In the genomic region with DNA sequence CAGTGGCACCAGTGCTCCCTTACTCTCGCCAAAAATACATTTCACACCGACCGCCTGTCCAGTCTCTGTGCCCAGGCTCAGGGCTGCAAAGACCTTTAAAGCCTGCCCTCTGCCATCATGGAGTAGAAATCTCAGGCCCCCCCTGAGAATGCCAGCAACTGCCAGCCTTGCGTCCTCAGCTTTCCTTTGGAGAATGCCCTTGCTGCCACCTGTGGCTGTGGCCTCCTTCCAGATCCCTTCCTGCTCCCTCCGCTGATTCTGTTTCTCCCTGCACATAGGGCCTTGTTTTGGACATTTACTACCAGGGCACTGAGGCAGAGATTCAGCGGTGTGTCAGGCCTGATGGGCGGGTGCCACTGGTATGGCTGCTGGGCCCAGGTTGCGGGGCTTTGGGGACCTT, we compare ENCODE assay signal across 14 cellular contexts. TPM values are rescaled to one million over a fixed set of nuclear protein-coding genes. Genes with fewer than 3 reads are reported as not detected.
DNase-seq lines count a peak whose midpoint lies in the region; ATAC-seq and TF ChIP-seq lines count a peak whose summit lies in the region.
"Had no signal": no experiment of that assay in that cellular context is flagged by ENCODE, and none has a peak within 500 bp of the region (broad histone marks: within the 10 kb centered on the region; RNA-seq: fewer than 3 reads in every experiment).

No MANE protein-coding gene starts in this region.

- no peaks in the 10 kb centered on the region for H3F3A ChIP-seq in neural progenitor cell (ENCODE audit: low read depth)

- H3K27ac Mint-ChIP-seq in neural progenitor cell = no peak overlapping the region
- H3K27ac Mint-ChIP-seq in naive thymus-derived CD4-positive, alpha-beta T cell = no peak overlapping the region
- H3K27ac Mint-ChIP-seq: CD4-positive, CD25-positive, alpha-beta regulatory T cell had no signal

- no peak for TF ChIP-seq POLR2A in gastrocnemius medialis (IDR thresholded peaks at IDR 0.05)

- no peaks in the 10 kb centered on the region for H3K36me3 Mint-ChIP-seq in neural progenitor cell
- H3K36me3 Mint-ChIP-seq in naive thymus-derived CD4-positive, alpha-beta T cell = peaks cover 0 to 12% (median 0%) of the 10 kb centered on the region in 5 donors

- CTCF ChIA-PET in HEK293 (lab: Yijun Ruan, JAX) = interaction anchor here (0.6 kb wide), 1 partner anchor 87 kb away, joined by 3 read pairs; no protein-coding TSS in a partner anchor
- CTCF ChIA-PET in naive thymus-derived CD4-positive, alpha-beta T cell (lab: Charles Lee) = no interaction called here

- no peaks in the 10 kb centered on the region for H3K36me3 ChIP-seq in H7 (replicated peaks; ENCODE audit: control insufficient read depth, insufficient read depth, low read length)
- peaks cover 0 to 11% of the 10 kb centered on the region in 2 experiments; a peak in 2 of 3 replicates for H3K36me3 ChIP-seq in HEK293 (ENCODE audit: control insufficient read depth in 2 of 2, insufficient read depth in 1 of 2, low read length in 2 of 2)
- no peaks in the 10 kb centered on the region for H3K36me3 ChIP-seq in neural progenitor cell
- peaks cover 0 to 21% of the 10 kb centered on the region in 2 donors for H3K36me3 ChIP-seq in gastrocnemius medialis
- H3K36me3 ChIP-seq in naive thymus-derived CD4-positive, alpha-beta T cell (ENCODE audit: control insufficient read depth in 2 of 3, insufficient read depth in 3 of 3, low read length in 3 of 3) = peaks cover 0 to 50% (median 0%) of the 10 kb centered on the region in 3 experiments

- H3K4me3 ChIP-seq in H7 (ENCODE audit: insufficient read depth, low read depth, low read length) (no peak overlapping the region), HEK293 (ENCODE audit: low read depth, low read length) (no peak overlapping the region), neural progenitor cell (no peak overlapping the region), gastrocnemius medialis (no peak overlapping the region)
- no peak overlapping the region for H3K4me3 ChIP-seq in naive thymus-derived CD4-positive, alpha-beta T cell (ENCODE audit: low read length)
- H3K4me3 ChIP-seq: GM23338 had no signal

- DNase-seq in H7 = peak; percentile 32
- no peak for DNase-seq in neural progenitor cell (ENCODE audit: low spot score)
- DNase-seq in gastrocnemius medialis = peak in 1 of 2 donors; percentile 48
- DNase-seq in HUDEP-2 (lab: John Stamatoyannopoulos, UW; ENCODE audit: unreplicated experiment in 76 of 76) = no peak
- no peak for DNase-seq in naive thymus-derived CD4-positive, alpha-beta T cell
- DNase-seq: ACHN; BE2C; C1 segment of cervical spinal cord; CD4-positive, CD25-positive, alpha-beta regulatory T cell; CD8-positive, alpha-beta memory T cell; COR-L47 had no signal

- no peak overlapping the region for H3K27ac ChIP-seq in HEK293 (ENCODE audit: extremely low read depth, low read depth, low read length)
- no peak overlapping the region for H3K27ac ChIP-seq in neural progenitor cell
- H3K27ac ChIP-seq in gastrocnemius medialis = peak overlapping the region; percentile 46 to 67 (median 54)
- no peak overlapping the region for H3K27ac ChIP-seq in naive thymus-derived CD4-positive, alpha-beta T cell (ENCODE audit: low read depth, low read length)

- no peaks in the 10 kb centered on the region for H3K79me2 ChIP-seq in neural progenitor cell (ENCODE audit: low read depth)

- no peak overlapping the region for H2AFZ ChIP-seq in neural progenitor cell (replicated peaks)
- H2AFZ ChIP-seq: GM23338 had no signal

- H3K27me3 Mint-ChIP-seq in neural progenitor cell (ENCODE audit: insufficient read depth, low read depth) = peaks cover 3% of the 10 kb centered on the region
- no peaks in the 10 kb centered on the region for H3K27me3 Mint-ChIP-seq in naive thymus-derived CD4-positive, alpha-beta T cell
- H3K27me3 Mint-ChIP-seq: CD4-positive, CD25-positive, alpha-beta regulatory T cell; CD8-positive, alpha-beta memory T cell had no signal

- peak overlapping the region; percentile 52 for H3K9ac ChIP-seq in neural progenitor cell

- no peaks in the 10 kb centered on the region for H3K9me3 Mint-ChIP-seq in neural progenitor cell
- H3K9me3 Mint-ChIP-seq in naive thymus-derived CD4-positive, alpha-beta T cell = no peaks in the 10 kb centered on the region
- H3K9me3 Mint-ChIP-seq: CD8-positive, alpha-beta memory T cell; GM23338 had no signal

- no peak overlapping the region for H3K4me2 ChIP-seq in neural progenitor cell
- H3K4me2 ChIP-seq: GM23338 had no signal

- peaks cover 6% of the 10 kb centered on the region for H3K4me1 Mint-ChIP-seq in neural progenitor cell
- peaks cover 0 to 7% (median 0%) of the 10 kb centered on the region in 7 donors for H3K4me1 Mint-ChIP-seq in naive thymus-derived CD4-positive, alpha-beta T cell

- POLR2A ChIA-PET in HEK293 (lab: Yijun Ruan, JAX) = no interaction called here
- POLR2A ChIA-PET in naive thymus-derived CD4-positive, alpha-beta T cell (lab: Charles Lee) = no interaction called here

- H3K27me3 ChIP-seq in H7 (ENCODE audit: control insufficient read depth, insufficient read depth, low read length) (no peaks in the 10 kb centered on the region), neural progenitor cell (no peaks in the 10 kb centered on the region), gastrocnemius medialis (no peaks in the 10 kb centered on the region)
- H3K27me3 ChIP-seq in naive thymus-derived CD4-positive, alpha-beta T cell (ENCODE audit: control insufficient read depth in 2 of 2, insufficient read depth in 2 of 2, low read length in 2 of 2) = no peaks in the 10 kb centered on the region
- H3K27me3 ChIP-seq: BE2C had no signal

- in situ Hi-C loops in gastrocnemius medialis (cut with MboI; ENCODE audit: low sequenced_read_pairs in 4 of 4) = no loop called here

- ATAC-seq in gastrocnemius medialis = peak in 1 of 2 donors; percentile 51
- no peak for ATAC-seq in SK-N-SH treated with all-trans-retinoic acid at 6 μM for 48 hours
- no peak for ATAC-seq in naive thymus-derived CD4-positive, alpha-beta T cell

- H3K4me1 ChIP-seq in HEK293 (ENCODE audit: control insufficient read depth, insufficient read depth, low read length) = no peaks in the 10 kb centered on the region
- no peaks in the 10 kb centered on the region for H3K4me1 ChIP-seq in neural progenitor cell
- H3K4me1 ChIP-seq in gastrocnemius medialis = peaks cover 6 to 10% of the 10 kb centered on the region in 2 donors
- H3K4me1 ChIP-seq in naive thymus-derived CD4-positive, alpha-beta T cell (ENCODE audit: control insufficient read depth in 2 of 2, insufficient read depth in 2 of 2, low read length in 2 of 2) = no peaks in the 10 kb centered on the region
- H3K4me1 ChIP-seq: BE2C had no signal

- H3K4me3 Mint-ChIP-seq in neural progenitor cell = peak overlapping the region; percentile 53
- no peak overlapping the region for H3K4me3 Mint-ChIP-seq in naive thymus-derived CD4-positive, alpha-beta T cell
- H3K4me3 Mint-ChIP-seq: CD4-positive, CD25-positive, alpha-beta regulatory T cell; CD8-positive, alpha-beta memory T cell; GM23338 had no signal

- intact Hi-C loops in gastrocnemius medialis (cut with DNase I; ENCODE audit: low total_unique reads) = no loop called here
- intact Hi-C loops in naive thymus-derived CD4-positive, alpha-beta T cell (cut with micrococcal nuclease) = no loop called here

- H4K20me1 ChIP-seq in neural progenitor cell (ENCODE audit: low read depth) = no peaks in the 10 kb centered on the region

- H3K9me3 ChIP-seq in HEK293 (ENCODE audit: control insufficient read depth, insufficient read depth, low read depth, low read length) = no peaks in the 10 kb centered on the region
- H3K9me3 ChIP-seq in neural progenitor cell (ENCODE audit: low read depth) = no peaks in the 10 kb centered on the region
- H3K9me3 ChIP-seq in gastrocnemius medialis = no peaks in the 10 kb centered on the region
- H3K9me3 ChIP-seq in naive thymus-derived CD4-positive, alpha-beta T cell (ENCODE audit: control insufficient read depth in 2 of 3, low read length in 3 of 3) = no peaks in the 10 kb centered on the region
- H3K9me3 ChIP-seq: BE2C had no signal

- TF ChIP-seq CTCF in HEK293 (tag by site-specific recombination; IDR thresholded peaks at IDR 0.05) = no peak
- TF ChIP-seq CTCF in neural progenitor cell (IDR thresholded peaks at IDR 0.05) = no peak
- peak in 1 of 5 experiments; percentile 3 for TF ChIP-seq CTCF in gastrocnemius medialis (IDR thresholded peaks at IDR 0.05 in 4 of 5, conservative IDR thresholded peaks at IDR 0.05 in 1 of 5)

TF ChIP-seq in HEK293, 187 proteins besides CTCF, POLR2A, EP300 and RAD21 (continues in another document):
- TF ChIP-seq ZIC2 (tag by site-specific recombination; IDR thresholded peaks at IDR 0.05) (no peak), SCRT2 (tag by site-specific recombination; IDR thresholded peaks at IDR 0.05) (peak; percentile 84), ZNF623 (tag by site-specific recombination; IDR thresholded peaks at IDR 0.05) (no peak), GFI1B (tag by site-specific recombination; IDR thresholded peaks at IDR 0.05) (no peak)

TF ChIP-seq in SK-N-SH treated with all-trans-retinoic acid at 6 μM for 48 hours, 23 proteins besides CTCF, POLR2A, EP300 and RAD21:
- TF ChIP-seq ZNF8 (CRISPR knock-in tag; IDR thresholded peaks at IDR 0.05) = no peak
TF ChIP-seq in SK-N-SH treated with all-trans-retinoic acid at 6 μM for 48 hours: peak in this region for 0.

RNA-seq across cellular contexts. Expression of gene FCSK, which starts 13.2 kb away (rescaled TPM):
- total RNA-seq in H7 (2014; rRNA removed; shearing (Covaris generic)) = 11.2 and 13.7 TPM in 2 replicates
- total RNA-seq in neural progenitor cell (ENCODE audit: low replicate concordance) (11.0 and 12.0 TPM in 2 replicates), gastrocnemius medialis (10 to 100 TPM in 2 of 4 donors, 1 to 10 TPM in 2; 8.0 to 13.5 (median 11.1) TPM)
- 10 to 100 TPM; 23.7 to 45.2 (median 36.7) TPM for total RNA-seq in naive thymus-derived CD4-positive, alpha-beta T cell
- 10 to 100 TPM in 1 of 2 donors, 1 to 10 TPM in 1; 7.5 to 10.3 TPM for polyA plus RNA-seq in naive thymus-derived CD4-positive, alpha-beta T cell

RNA-seq across cellular contexts. Expression of gene ST3GAL2, which starts 28.7 kb away (rescaled TPM):
- total RNA-seq in H7 (2014; rRNA removed; shearing (Covaris generic)) = 62.7 and 64.1 TPM in 2 replicates
- total RNA-seq in neural progenitor cell (ENCODE audit: low replicate concordance) (11.6 and 34.5 TPM in 2 replicates), gastrocnemius medialis (10 to 100 TPM; 12.8 to 27.7 (median 22.1) TPM)
- total RNA-seq in naive thymus-derived CD4-positive, alpha-beta T cell = 10 to 100 TPM; 16.6 to 35.9 (median 30.4) TPM
- polyA plus RNA-seq in naive thymus-derived CD4-positive, alpha-beta T cell = 10 to 100 TPM; 11.3 to 22.5 TPM

RNA-seq across cellular contexts. Expression of gene COG4, which starts 55.7 kb away (rescaled TPM):
- total RNA-seq in H7 (2014; rRNA removed; shearing (Covaris generic)) = 78.7 and 98.2 TPM in 2 replicates
- total RNA-seq in neural progenitor cell (ENCODE audit: low replicate concordance) (62.4 and 79.8 TPM in 2 replicates), gastrocnemius medialis (100 to 1,000 TPM in 1 of 4 donors, 10 to 100 TPM in 3; 71.8 to 113 (median 82.0) TPM)
- 10 to 100 TPM; 38.3 to 68.6 (median 58.7) TPM for total RNA-seq in naive thymus-derived CD4-positive, alpha-beta T cell
- 10 to 100 TPM; 46.1 to 50.5 TPM for polyA plus RNA-seq in naive thymus-derived CD4-positive, alpha-beta T cell

RNA-seq across cellular contexts. Expression of gene SF3B3, which starts 56.0 kb away (rescaled TPM):
- total RNA-seq in H7 (2014; rRNA removed; shearing (Covaris generic)) = 222 and 313 TPM in 2 replicates
- total RNA-seq in neural progenitor cell (ENCODE audit: low replicate concordance) (188 and 314 TPM in 2 replicates), gastrocnemius medialis (100 to 1,000 TPM in 2 of 4 donors, 10 to 100 TPM in 2; 71.0 to 110 (median 97.2) TPM)
- 100 to 1,000 TPM; 189 to 415 (median 267) TPM for total RNA-seq in naive thymus-derived CD4-positive, alpha-beta T cell
- 10 to 100 TPM; 69.0 to 93.7 TPM for polyA plus RNA-seq in naive thymus-derived CD4-positive, alpha-beta T cell

Comparison
In these comparisons a context has a peak if more than half of its experiments do, and no peak if none do; other contexts are left out.
1. H3K27ac ChIP-seq: peak in gastrocnemius medialis (4 of 4); none in HEK293 (single experiment), neural progenitor cell (single experiment) and naive thymus-derived CD4-positive, alpha-beta T cell (single experiment).